ENCODE assay signal across 9 cellular contexts in the genomic region with DNA sequence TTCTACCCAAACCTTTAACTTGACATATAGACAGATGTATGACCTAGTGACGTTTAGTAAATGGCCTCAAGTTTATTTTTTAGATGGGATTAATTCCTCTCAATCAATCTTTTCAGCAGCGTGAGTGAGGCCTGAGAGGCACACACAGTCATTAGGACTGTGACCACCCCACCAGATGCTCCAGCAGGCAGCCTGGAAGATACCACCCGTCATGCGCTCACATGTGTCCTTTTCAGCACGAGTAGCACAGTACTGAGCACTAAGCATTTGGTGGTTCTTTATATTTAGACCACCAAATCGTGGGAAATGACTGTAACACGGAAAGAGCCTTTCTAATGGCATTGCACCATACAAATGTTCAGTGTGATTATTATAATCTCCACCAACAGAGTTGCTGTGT.
DNase-seq lines count a peak whose midpoint lies in the region; ATAC-seq and TF ChIP-seq lines count a peak whose summit lies in the region.
"Had no signal": no experiment of that assay in that cellular context is flagged by ENCODE, and none has a peak within 500 bp of the region (broad histone marks: within the 10 kb centered on the region; RNA-seq: fewer than 3 reads in every experiment).

No MANE protein-coding gene starts in this region.

- H3K79me2 ChIP-seq in hepatocyte, result no peaks in the 10 kb centered on the region

- H3K9me2 ChIP-seq in hepatocyte (replicated peaks; ENCODE audit: insufficient read depth), result no peaks in the 10 kb centered on the region

- ATAC-seq in GM18907 (IDR thresholded peaks at IDR 0.05; ENCODE audit: unreplicated experiment) (peak; percentile 23), GM21723 (IDR thresholded peaks at IDR 0.05; ENCODE audit: unreplicated experiment) (peak; percentile 24), HG03520 (IDR thresholded peaks at IDR 0.05; ENCODE audit: unreplicated experiment) (peak; percentile 8)

- H4K20me1 ChIP-seq in hepatocyte (ENCODE audit: insufficient read depth, poor library complexity, severe bottlenecking), result no peaks in the 10 kb centered on the region

- DNase-seq in hepatocyte (ENCODE audit: low spot score) (no peak), iPS-NIHi7 (ENCODE audit: extremely low spot score) (no peak), uterus (no peak), NCI-H2171 (lab: John Stamatoyannopoulos, UW) (no peak)
- DNase-seq in stimulated activated CD4-positive, alpha-beta T cell treated with anti-CD3 and anti-CD28 coated beads, Interleukin-12 subunit alpha, Interleukin-12 subunit beta, amount 100 ng/mL, for 4 hours, result no peak

- H2AFZ ChIP-seq in hepatocyte, result no peak overlapping the region

- H3K4me3 ChIP-seq in hepatocyte (no peak overlapping the region), uterus (no peak overlapping the region)
- H3K4me3 ChIP-seq: SJSA1 had no signal

- H3K27ac ChIP-seq in hepatocyte, result peak overlapping the region; percentile 17
- H3K27ac ChIP-seq in uterus, result no peak overlapping the region
- H3K27ac ChIP-seq: SJSA1 had no signal

- H3K4me1 ChIP-seq in hepatocyte (ENCODE audit: insufficient read depth) (no peaks in the 10 kb centered on the region), uterus (no peaks in the 10 kb centered on the region)
- H3K4me1 ChIP-seq: SJSA1 had no signal

- H3K27me3 ChIP-seq in hepatocyte, result no peaks in the 10 kb centered on the region
- no peaks in the 10 kb centered on the region for H3K27me3 ChIP-seq in uterus
- H3K27me3 ChIP-seq: SJSA1 had no signal

- H3K9me3 ChIP-seq in hepatocyte (ENCODE audit: low read depth) (no peaks in the 10 kb centered on the region), uterus (no peaks in the 10 kb centered on the region)
- H3K9me3 ChIP-seq: SJSA1 had no signal

- WGBS in hepatocyte (ENCODE audit: low lambda C conversion rate, missing lambda C conversion rate), result 61% methylated on average over 7 of the region's 7 CpGs

- TF ChIP-seq CTCF in hepatocyte (IDR thresholded peaks at IDR 0.05; ENCODE audit: poor library complexity), result no peak
- no peak for TF ChIP-seq CTCF in uterus (IDR thresholded peaks at IDR 0.05)

- no peak overlapping the region for H3K4me2 ChIP-seq in hepatocyte

- no peak for TF ChIP-seq POLR2A in uterus (IDR thresholded peaks at IDR 0.05)

- intact Hi-C loops in uterus (cut with DNase I; ENCODE audit: low total_unique reads), result no loop called here

- no peaks in the 10 kb centered on the region for H3K36me3 ChIP-seq in hepatocyte (replicated peaks; ENCODE audit: insufficient read depth, low read depth)
- no peaks in the 10 kb centered on the region for H3K36me3 ChIP-seq in uterus
- H3K36me3 ChIP-seq: SJSA1 had no signal
